In genomic region chr9:75239176-75239575, GRCh38 we compare ENCODE assay signal across 11 cellular contexts.
DNase-seq lines count a peak whose midpoint lies in the region; ATAC-seq and TF ChIP-seq lines count a peak whose summit lies in the region.
"Had no signal": no experiment of that assay in that cellular context is flagged by ENCODE, and none has a peak within 500 bp of the region (broad histone marks: within the 10 kb centered on the region; RNA-seq: fewer than 3 reads in every experiment).

No MANE protein-coding gene starts in this region.

- H3K9me3 Mint-ChIP-seq in activated T-helper 17 cell treated with anti-CD3 and anti-CD28 coated beads, Interleukin-2, amount 50 U/mL, for 72 hours: peaks cover 5% of the 10 kb centered on the region
- H3K9me3 Mint-ChIP-seq: natural killer cell had no signal

- no peak for ATAC-seq in psoas muscle
- ATAC-seq in activated T-helper 17 cell treated with anti-CD3 and anti-CD28 coated beads, Interleukin-2, amount 50 U/mL, for 72 hours (replicated peaks): no peak

- no peak for TF ChIP-seq CTCF in brain microvascular endothelial cell (IDR thresholded peaks at IDR 0.05; ENCODE audit: low read depth, low read length, missing control alignments)
- no peak for TF ChIP-seq CTCF in psoas muscle (IDR thresholded peaks at IDR 0.05)
- no peak for TF ChIP-seq CTCF in esophagus muscularis mucosa (IDR thresholded peaks at IDR 0.05)

- peak; percentile 39 for DNase-seq in EH (ENCODE audit: low read depth)
- DNase-seq in M059J (ENCODE audit: low read depth): peak; percentile 65
- peak; percentile 56 for DNase-seq in brain microvascular endothelial cell
- DNase-seq in lung microvascular endothelial cell (ENCODE audit: low read depth in 2 of 2): peak; percentile 46 to 55
- DNase-seq in psoas muscle: no peak
- no peak for DNase-seq in esophagus muscularis mucosa (ENCODE audit: extremely low spot score)
- no peak for DNase-seq in T-helper 2 cell
- DNase-seq: heart left ventricle, natural killer cell had no signal

- H3K36me3 ChIP-seq in brain microvascular endothelial cell (replicated peaks) (no peaks in the 10 kb centered on the region), psoas muscle (ENCODE audit: insufficient read depth in 1 of 2, low read depth in 1 of 2) (no peaks in the 10 kb centered on the region), esophagus muscularis mucosa (no peaks in the 10 kb centered on the region)
- H3K36me3 ChIP-seq: heart left ventricle had no signal

- H3K27me3 Mint-ChIP-seq in activated T-helper 17 cell treated with anti-CD3 and anti-CD28 coated beads, Interleukin-2, amount 50 U/mL, for 72 hours: no peaks in the 10 kb centered on the region

- H3K4me1 ChIP-seq in psoas muscle (no peaks in the 10 kb centered on the region), esophagus muscularis mucosa (peaks cover 0 to 13% (median 3%) of the 10 kb centered on the region in 4 donors)

- no peak for TF ChIP-seq EP300 in esophagus muscularis mucosa (IDR thresholded peaks at IDR 0.05)

- no peak overlapping the region for H3K27ac Mint-ChIP-seq in activated T-helper 17 cell treated with anti-CD3 and anti-CD28 coated beads, Interleukin-2, amount 50 U/mL, for 72 hours
- H3K27ac Mint-ChIP-seq: brain, natural killer cell had no signal

- H3K36me3 Mint-ChIP-seq in activated T-helper 17 cell treated with anti-CD3 and anti-CD28 coated beads, Interleukin-2, amount 50 U/mL, for 72 hours (ENCODE audit: low read depth): no peaks in the 10 kb centered on the region
- H3K36me3 Mint-ChIP-seq: brain, natural killer cell had no signal

- no peak overlapping the region for H3K4me3 Mint-ChIP-seq in activated T-helper 17 cell treated with anti-CD3 and anti-CD28 coated beads, Interleukin-2, amount 50 U/mL, for 72 hours
- H3K4me3 Mint-ChIP-seq: brain, natural killer cell had no signal

- H3K9me3 ChIP-seq in psoas muscle (no peaks in the 10 kb centered on the region), esophagus muscularis mucosa (no peaks in the 10 kb centered on the region)
- H3K9me3 ChIP-seq: heart left ventricle had no signal

- no peak for TF ChIP-seq POLR2A in esophagus muscularis mucosa (IDR thresholded peaks at IDR 0.05; ENCODE audit: low read depth)

- intact Hi-C loops in psoas muscle (cut with DNase I) (no loop called here), esophagus muscularis mucosa (cut with DNase I) (loop anchor here (2.0 kb wide), 1 partner anchor 38 kb away; no protein-coding TSS in a partner anchor)

- H3K4me3 ChIP-seq in brain microvascular endothelial cell (ENCODE audit: low read depth, low read length) (no peak overlapping the region), psoas muscle (no peak overlapping the region), esophagus muscularis mucosa (no peak overlapping the region)
- H3K4me3 ChIP-seq: heart left ventricle had no signal

- in situ Hi-C loops in brain microvascular endothelial cell (cut with HindIII; ENCODE audit: low pct_ligation_motif_present, low sequenced_read_pairs): no loop called here

- H3K27me3 ChIP-seq in brain microvascular endothelial cell (replicated peaks) (no peaks in the 10 kb centered on the region), psoas muscle (ENCODE audit: insufficient read depth in 3 of 3, low read length in 2 of 3) (no peaks in the 10 kb centered on the region), esophagus muscularis mucosa (no peaks in the 10 kb centered on the region)
- H3K27me3 ChIP-seq: heart left ventricle had no signal

- no peaks in the 10 kb centered on the region for H3K4me1 Mint-ChIP-seq in activated T-helper 17 cell treated with anti-CD3 and anti-CD28 coated beads, Interleukin-2, amount 50 U/mL, for 72 hours
- H3K4me1 Mint-ChIP-seq: brain, natural killer cell had no signal

- 54 to 72% (median 61%) methylated on average over 6 of the region's 6 CpGs for WGBS in psoas muscle, 3 donors
- 40% methylated on average over 6 of the region's 6 CpGs for WGBS in esophagus muscularis mucosa

- H3K27ac ChIP-seq in brain microvascular endothelial cell (no peak overlapping the region), psoas muscle (no peak overlapping the region), esophagus muscularis mucosa (replicated peaks in 1 of 4) (no peak overlapping the region)
- H3K27ac ChIP-seq: heart left ventricle had no signal

Comparison
In these comparisons a context has a peak if more than half of its experiments do, and no peak if none do; other contexts are left out.
1. DNase-seq: peak in EH (single experiment), M059J (single experiment), brain microvascular endothelial cell (single experiment) and lung microvascular endothelial cell (2 of 2); none in psoas muscle (0 of 2), esophagus muscularis mucosa (single experiment) and T-helper 2 cell (0 of 5).